In genomic region chr2:119808516-119809147, GRCh38 we compare ENCODE assay signal across 1 cellular context.
A peak's percentile ranks its signal among the peaks of the same experiment; 100 is the strongest.
TF ChIP-seq lines count a peak whose summit lies in the region.

No MANE protein-coding gene starts in this region.

TF ChIP-seq in H1, 55 proteins besides CTCF, POLR2A, EP300 and RAD21:
- no peak for TF ChIP-seq RNF2 (IDR thresholded peaks at IDR 0.05; ENCODE audit: borderline replicate concordance, low read depth, low read length, missing control alignments, poor library complexity, severe bottlenecking)
- peak; percentile 78 for TF ChIP-seq BACH1 (IDR thresholded peaks at IDR 0.05; ENCODE audit: low read length)
TF ChIP-seq in H1: peak in this region for 1.
